Comparison of ENCODE assay signal across 1 cellular context in genomic region chr4:4685810-4686209, GRCh38.
TF ChIP-seq lines count a peak whose summit lies in the region.

No MANE protein-coding gene starts in this region.

TF ChIP-seq in GM23338, 12 proteins besides CTCF, POLR2A, EP300 and RAD21 (continued from another document):
- TF ChIP-seq ETS1 (IDR thresholded peaks at IDR 0.05) (no peak), EZH2phosphoT487 (IDR thresholded peaks at IDR 0.05; ENCODE audit: unreplicated experiment) (no peak), ZNF114 (CRISPR knock-in tag; IDR thresholded peaks at IDR 0.05) (no peak), ZNF462 (CRISPR knock-in tag; IDR thresholded peaks at IDR 0.05) (no peak), REST (IDR thresholded peaks at IDR 0.05; ENCODE audit: unreplicated experiment) (no peak)
TF ChIP-seq in GM23338: peak in this region for 0.
